ENCODE assay signal across 12 cellular contexts in genomic region chr3:107810195-107811071, GRCh38.
A peak's percentile ranks its signal among the peaks of the same experiment; 100 is the strongest.
DNase-seq lines count a peak whose midpoint lies in the region; ATAC-seq and TF ChIP-seq lines count a peak whose summit lies in the region.
"Had no signal": no experiment of that assay in that cellular context is flagged by ENCODE, and none has a peak within 500 bp of the region (broad histone marks: within the 10 kb centered on the region; RNA-seq: fewer than 3 reads in every experiment).

No MANE protein-coding gene starts in this region.

- H3K4me3 ChIP-seq in coronary artery: no peak overlapping the region
- H3K4me3 ChIP-seq: esophagus muscularis mucosa had no signal

- no peak for TF ChIP-seq CTCF in coronary artery (IDR thresholded peaks at IDR 0.05)

- ATAC-seq in GM18861 (IDR thresholded peaks at IDR 0.05; ENCODE audit: unreplicated experiment): peak; percentile 70
- peak; percentile 62 for ATAC-seq in HG02885 (IDR thresholded peaks at IDR 0.05; ENCODE audit: poor library complexity, unreplicated experiment)
- ATAC-seq in left lobe of liver: peak; percentile 87

- H3K27ac ChIP-seq in coronary artery: no peak overlapping the region
- H3K27ac ChIP-seq: esophagus muscularis mucosa had no signal

- peak; percentile 71 for DNase-seq in NOMO-1 treated with dmso at 0.1 percent for 144 hours (lab: John Stamatoyannopoulos, UW; ENCODE audit: unreplicated experiment)
- no peak for DNase-seq in left lobe of liver (ENCODE audit: low spot score)
- no peak for DNase-seq in ecto neural progenitor cell (ENCODE audit: low spot score)
- no peak for DNase-seq in coronary artery (ENCODE audit: low spot score)
- no peak for DNase-seq in Ammon's horn (ENCODE audit: low spot score)
- no peak for DNase-seq in DMS53 (lab: John Stamatoyannopoulos, UW)
- DNase-seq: DMS79, NCI-H774, occipital lobe had no signal
